In the genomic region with DNA sequence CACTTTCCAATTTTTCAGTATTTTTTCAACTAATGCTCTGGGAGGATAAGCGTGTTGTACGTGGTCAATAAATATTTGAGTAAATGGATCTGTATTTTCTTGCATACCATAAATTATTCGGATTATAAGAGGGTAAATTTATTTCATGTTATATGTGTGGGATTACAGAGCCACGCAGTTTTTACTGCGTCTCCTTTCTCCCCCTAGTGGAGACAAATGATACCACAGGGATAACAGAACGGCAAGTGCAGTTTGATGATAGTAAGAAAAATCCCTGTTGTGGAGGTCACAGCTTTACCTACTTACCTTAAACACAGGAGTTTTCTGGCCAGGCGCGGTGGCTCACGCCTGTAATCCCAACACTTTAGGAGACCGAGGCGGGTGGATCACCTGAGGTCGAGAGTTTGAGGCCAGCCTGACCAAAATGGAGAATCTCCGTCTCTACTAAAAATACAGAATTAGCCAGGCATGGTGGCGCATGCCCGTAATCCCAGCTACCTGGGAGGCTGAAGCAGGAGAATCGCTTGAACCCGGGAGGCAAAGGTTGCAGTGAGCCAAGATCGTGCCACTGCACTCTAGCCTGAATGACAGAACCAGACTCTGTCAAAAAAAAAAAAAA, we compare ENCODE assay signal across 8 cellular contexts. TPM values are rescaled to one million over a fixed set of nuclear protein-coding genes. Genes with fewer than 3 reads are reported as not detected.
DNase-seq lines count a peak whose midpoint lies in the region; ATAC-seq, FAIRE-seq and TF ChIP-seq lines count a peak whose summit lies in the region.

No MANE protein-coding gene starts in this region.

- TF ChIP-seq POLR2A in H54 (IDR thresholded peaks at IDR 0.05; ENCODE audit: low read depth, low read length), result no peak

- intact Hi-C loops in sciatic nerve (cut with DNase I), result no loop called here

- H3K9me3 ChIP-seq in SJCRH30 (replicated peaks), result no peaks in the 10 kb centered on the region

- no peak overlapping the region for H3K4me3 Mint-ChIP-seq in nephron progenitor cell

- no peaks in the 10 kb centered on the region for H3K4me1 ChIP-seq in SJCRH30

- no peak overlapping the region for H3K27ac Mint-ChIP-seq in nephron progenitor cell

- peaks cover 69% of the 10 kb centered on the region for H3K9me3 Mint-ChIP-seq in nephron progenitor cell

- no peak for ATAC-seq in sciatic nerve

- no peaks in the 10 kb centered on the region for H3K36me3 ChIP-seq in SJCRH30

- no peaks in the 10 kb centered on the region for H3K36me3 Mint-ChIP-seq in nephron progenitor cell (ENCODE audit: low read depth)

- FAIRE-seq in H54 (lab: Jason Lieb, UNC), result no peak

- peaks cover 6% of the 10 kb centered on the region for H3K27me3 Mint-ChIP-seq in nephron progenitor cell (ENCODE audit: low read depth, poor library complexity)

- peak; percentile 58 for TF ChIP-seq CTCF in nephron progenitor cell (IDR thresholded peaks at IDR 0.05)

- H3K4me3 ChIP-seq in SJCRH30, result no peak overlapping the region

- H3K4me1 Mint-ChIP-seq in nephron progenitor cell, result no peaks in the 10 kb centered on the region

- no peaks in the 10 kb centered on the region for H3K27me3 ChIP-seq in SJCRH30

- no peak overlapping the region for H3K27ac ChIP-seq in SJCRH30

- DNase-seq in NCI-H2029 treated with DMSO at 0.1 percent for 48 hours (lab: John Stamatoyannopoulos, UW), result peak; percentile 1
- no peak for DNase-seq in NCI-H2029 (lab: John Stamatoyannopoulos, UW)
- peak; percentile 33 for DNase-seq in M059J (ENCODE audit: low read depth)
- DNase-seq in cerebellum (ENCODE audit: low spot score), result peak; percentile 39
- DNase-seq in nephron progenitor cell, result peak; percentile 4
- no peak for DNase-seq in sciatic nerve (ENCODE audit: low spot score)
- DNase-seq in H54 (ENCODE audit: insufficient read length, low spot score), result no peak
- DNase-seq in SJCRH30, result no peak

RNA-seq across cellular contexts. Expression of gene MBD3L2B, which starts 16.8 kb away (rescaled TPM):
- not detected in 2 replicates for total RNA-seq in M059J (2014; rRNA removed; shearing (Covaris generic))
- total RNA-seq in cerebellum (not detected), sciatic nerve (not detected)
- total RNA-seq in SJCRH30 (2014; rRNA removed; shearing (Covaris generic)), result not detected in 2 replicates

RNA-seq across cellular contexts. Expression of gene MBD3L5, which starts 26.0 kb away (rescaled TPM):
- not detected in 2 replicates for total RNA-seq in M059J (2014; rRNA removed; shearing (Covaris generic))
- total RNA-seq in cerebellum (not detected), sciatic nerve (not detected)
- not detected in 2 replicates for total RNA-seq in SJCRH30 (2014; rRNA removed; shearing (Covaris generic))

RNA-seq across cellular contexts. Expression of gene MBD3L4, which starts 35.6 kb away (rescaled TPM):
- not detected in 2 replicates for total RNA-seq in M059J (2014; rRNA removed; shearing (Covaris generic))
- not detected for total RNA-seq in cerebellum
- total RNA-seq in sciatic nerve, result not detected
- total RNA-seq in SJCRH30 (2014; rRNA removed; shearing (Covaris generic)), result not detected in 2 replicates

RNA-seq across cellular contexts. Expression of gene MBD3L2, which starts 44.7 kb away (rescaled TPM):
- total RNA-seq in M059J (2014; rRNA removed; shearing (Covaris generic)), result not detected in 2 replicates
- not detected for total RNA-seq in cerebellum
- total RNA-seq in sciatic nerve, result not detected
- not detected in 2 replicates for total RNA-seq in SJCRH30 (2014; rRNA removed; shearing (Covaris generic))

RNA-seq across cellular contexts. Expression of gene MBD3L3, which starts 54.1 kb away (rescaled TPM):
- not detected in 2 replicates for total RNA-seq in M059J (2014; rRNA removed; shearing (Covaris generic))
- total RNA-seq in cerebellum (not detected), sciatic nerve (not detected)
- not detected in 2 replicates for total RNA-seq in SJCRH30 (2014; rRNA removed; shearing (Covaris generic))

Comparison
In these comparisons a context has a peak if more than half of its experiments do, and no peak if none do; other contexts are left out.
1. DNase-seq: peak in NCI-H2029 treated with DMSO at 0.1 percent for 48 hours (single experiment), M059J (single experiment), cerebellum (single experiment) and nephron progenitor cell (single experiment); none in NCI-H2029 (single experiment), sciatic nerve (single experiment), H54 (single experiment) and SJCRH30 (0 of 2).